In the genomic region with DNA sequence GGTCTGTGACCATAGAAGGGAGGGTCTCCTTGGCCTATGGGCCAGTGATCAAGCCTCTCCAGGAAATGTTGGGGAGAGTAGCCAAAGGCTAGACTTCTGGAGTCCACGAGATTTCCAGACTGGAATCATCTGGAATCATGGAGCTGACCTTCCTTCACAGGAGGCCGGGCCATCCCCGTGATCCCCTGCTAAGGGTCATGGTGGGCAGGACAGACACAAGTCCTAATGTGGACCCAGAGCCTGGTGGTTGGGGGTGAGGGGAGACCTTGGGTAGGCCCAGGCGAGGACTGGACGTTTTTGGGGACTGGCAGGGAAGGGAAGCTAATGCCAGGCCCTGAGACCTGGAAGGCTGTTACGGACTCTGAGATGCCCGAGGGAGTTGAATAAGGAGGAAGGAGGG, we compare ENCODE assay signal across 22 cellular contexts. TPM values are rescaled to one million over a fixed set of nuclear protein-coding genes. Genes with fewer than 3 reads are reported as not detected.
A peak's percentile ranks its signal among the peaks of the same experiment; 100 is the strongest.
DNase-seq lines count a peak whose midpoint lies in the region; ATAC-seq and TF ChIP-seq lines count a peak whose summit lies in the region.
"Had no signal": no experiment of that assay in that cellular context is flagged by ENCODE, and none has a peak within 500 bp of the region (broad histone marks: within the 10 kb centered on the region; RNA-seq: fewer than 3 reads in every experiment).

No MANE protein-coding gene starts in this region.

- TF ChIP-seq CTCF in CD14-positive monocyte (IDR thresholded peaks at IDR 0.05) (no peak), HEK293 (tag by site-specific recombination; IDR thresholded peaks at IDR 0.05) (no peak), sigmoid colon (IDR thresholded peaks at IDR 0.05) (no peak)

- H3K27me3 Mint-ChIP-seq in CD14-positive monocyte (ENCODE audit: low read depth in 3 of 3): peaks cover 28 to 57% (median 38%) of the 10 kb centered on the region in 3 donors
- H3K27me3 Mint-ChIP-seq in activated T-helper 1 cell treated with anti-CD3 and anti-CD28 coated beads, Interleukin-12 subunit alpha, Interleukin-12 subunit beta, Interleukin-2, Interleukin-4 antibody, amounts not matched to agents 30 ng/mL and 10 ng/mL and 1 ng/mL, durations not matched to agents 14 hours and 24 hours and 36 hours (ENCODE audit: insufficient read depth): peaks cover 32% of the 10 kb centered on the region

- H3K9me3 Mint-ChIP-seq in CD14-positive monocyte: peaks cover 0 to 3% (median 0%) of the 10 kb centered on the region in 7 donors
- no peaks in the 10 kb centered on the region for H3K9me3 Mint-ChIP-seq in activated T-helper 1 cell treated with anti-CD3 and anti-CD28 coated beads, Interleukin-12 subunit alpha, Interleukin-12 subunit beta, Interleukin-2, Interleukin-4 antibody, amounts not matched to agents 30 ng/mL and 10 ng/mL and 1 ng/mL, durations not matched to agents 14 hours and 24 hours and 36 hours
- H3K9me3 Mint-ChIP-seq: activated naive CD4-positive, alpha-beta T cell treated with anti-CD3 and anti-CD28 coated beads for 36 hours; activated T-cell treated with anti-CD3 and anti-CD28 coated beads, Interleukin-2, amount 50 U/mL, for 4 hours; central memory CD8-positive, alpha-beta T cell had no signal

- H3K4me1 ChIP-seq in HEK293 (ENCODE audit: control insufficient read depth, insufficient read depth, low read length): no peaks in the 10 kb centered on the region
- H3K4me1 ChIP-seq in sigmoid colon: peaks cover 0 to 8% (median 7%) of the 10 kb centered on the region in 4 donors

- no peaks in the 10 kb centered on the region for H3K4me1 Mint-ChIP-seq in CD14-positive monocyte
- H3K4me1 Mint-ChIP-seq in activated T-helper 1 cell treated with anti-CD3 and anti-CD28 coated beads, Interleukin-12 subunit alpha, Interleukin-12 subunit beta, Interleukin-2, Interleukin-4 antibody, amounts not matched to agents 30 ng/mL and 10 ng/mL and 1 ng/mL, durations not matched to agents 14 hours and 24 hours and 36 hours (ENCODE audit: low read depth): no peaks in the 10 kb centered on the region
- H3K4me1 Mint-ChIP-seq: central memory CD8-positive, alpha-beta T cell had no signal

- no peak overlapping the region for H3K27ac Mint-ChIP-seq in CD14-positive monocyte
- H3K27ac Mint-ChIP-seq in activated T-helper 1 cell treated with anti-CD3 and anti-CD28 coated beads, Interleukin-12 subunit alpha, Interleukin-12 subunit beta, Interleukin-2, Interleukin-4 antibody, amounts not matched to agents 30 ng/mL and 10 ng/mL and 1 ng/mL, durations not matched to agents 14 hours and 24 hours and 36 hours: no peak overlapping the region
- H3K27ac Mint-ChIP-seq: activated naive CD4-positive, alpha-beta T cell treated with anti-CD3 and anti-CD28 coated beads for 36 hours; progenitor cell of endocrine pancreas had no signal

- WGBS in sigmoid colon, 2 donors: 79 to 88% methylated on average over 7 of the region's 7 CpGs

- peaks cover 4 to 68% (median 42%) of the 10 kb centered on the region in 3 donors for H3K27me3 ChIP-seq in sigmoid colon
- H3K27me3 ChIP-seq: body of pancreas had no signal

- no peaks in the 10 kb centered on the region for H3K36me3 Mint-ChIP-seq in CD14-positive monocyte
- no peaks in the 10 kb centered on the region for H3K36me3 Mint-ChIP-seq in activated T-helper 1 cell treated with anti-CD3 and anti-CD28 coated beads, Interleukin-12 subunit alpha, Interleukin-12 subunit beta, Interleukin-2, Interleukin-4 antibody, amounts not matched to agents 30 ng/mL and 10 ng/mL and 1 ng/mL, durations not matched to agents 14 hours and 24 hours and 36 hours (ENCODE audit: low read depth)

- H3K4me3 ChIP-seq in HEK293 (ENCODE audit: low read depth, low read length) (no peak overlapping the region), sigmoid colon (no peak overlapping the region)
- H3K4me3 ChIP-seq: body of pancreas, hepatocyte, PC-9 had no signal

- no peak overlapping the region for H3K27ac ChIP-seq in HEK293 (ENCODE audit: extremely low read depth, low read depth, low read length)
- H3K27ac ChIP-seq in sigmoid colon: no peak overlapping the region
- H3K27ac ChIP-seq: body of pancreas, gastrocnemius medialis, hepatocyte, neutrophil, PC-9, spleen, stomach, tibial artery had no signal

- DNase-seq in CD14-positive monocyte (ENCODE audit: low spot score) (peak; percentile 39), islet precursor cell (peak; percentile 42), sigmoid colon (peak; percentile 59), NCI-H2029 (lab: John Stamatoyannopoulos, UW) (no peak)
- DNase-seq in activated T-helper 1 cell treated with anti-CD3 and anti-CD28 coated beads, Interleukin-12 subunit alpha, Interleukin-12 subunit beta, Interleukin-2, Interleukin-4 antibody, amounts not matched to agents 30 ng/mL and 10 ng/mL and 1 ng/mL, durations not matched to agents 14 hours and 24 hours and 36 hours (ENCODE audit: low spot score): no peak
- DNase-seq: activated CD4-positive, alpha-beta T cell treated with anti-CD3 and anti-CD28 coated beads for 1 hour; activated naive CD4-positive, alpha-beta T cell treated with anti-CD3 and anti-CD28 coated beads for 36 hours; activated T-cell treated with anti-CD3 and anti-CD28 coated beads, Interleukin-2, amount 50 U/mL, for 4 hours; HCEC 1CT; NCI-H2081 treated with DMSO at 0.1 percent for 48 hours; spleen had no signal

- POLR2A ChIA-PET in HEK293 (lab: Yijun Ruan, JAX): no interaction called here

- intact Hi-C loops in CD14-positive monocyte (cut with micrococcal nuclease): loop anchor here (5.0 kb wide), 2 partner anchors 274 to 1834 kb away; no protein-coding TSS in a partner anchor
- intact Hi-C loops in sigmoid colon (cut with DNase I): loop anchor here (2.0 to 5.0 kb wide), 3 partner anchors 829 to 1836 kb away; no protein-coding TSS in a partner anchor
- intact Hi-C loops in activated T-helper 1 cell treated with anti-CD3 and anti-CD28 coated beads, Interleukin-12 subunit alpha, Interleukin-12 subunit beta, Interleukin-2, Interleukin-4 antibody, amounts not matched to agents 30 ng/mL and 10 ng/mL and 1 ng/mL, durations not matched to agents 14 hours and 24 hours and 36 hours (cut with micrococcal nuclease): loop anchor here (2.0 to 5.0 kb wide), 3 partner anchors 380 to 1709 kb away; no protein-coding TSS in a partner anchor

- peak overlapping the region in 1 of 2 donors; percentile 51 for H3K4me3 Mint-ChIP-seq in CD14-positive monocyte
- no peak overlapping the region for H3K4me3 Mint-ChIP-seq in activated T-helper 1 cell treated with anti-CD3 and anti-CD28 coated beads, Interleukin-12 subunit alpha, Interleukin-12 subunit beta, Interleukin-2, Interleukin-4 antibody, amounts not matched to agents 30 ng/mL and 10 ng/mL and 1 ng/mL, durations not matched to agents 14 hours and 24 hours and 36 hours
- H3K4me3 Mint-ChIP-seq: activated naive CD4-positive, alpha-beta T cell treated with anti-CD3 and anti-CD28 coated beads for 36 hours; activated T-cell treated with anti-CD3 and anti-CD28 coated beads, Interleukin-2, amount 50 U/mL, for 4 hours; central memory CD8-positive, alpha-beta T cell had no signal

- no peak for TF ChIP-seq EP300 in sigmoid colon (IDR thresholded peaks at IDR 0.05)

- CTCF ChIA-PET in HEK293 (lab: Yijun Ruan, JAX): interaction anchor here (0.6 to 2.6 kb wide), 7 partner anchors 9 to 1822 kb away, joined by 3 to 10 read pairs (median 4); no protein-coding TSS in a partner anchor

- H3K36me3 ChIP-seq in HEK293 (ENCODE audit: control insufficient read depth in 2 of 2, insufficient read depth in 1 of 2, low read length in 2 of 2) (no peaks in the 10 kb centered on the region), sigmoid colon (no peaks in the 10 kb centered on the region)
- H3K36me3 ChIP-seq: gastrocnemius medialis, neutrophil, spleen, stomach, tibial artery had no signal

- H3K9me3 ChIP-seq in HEK293 (ENCODE audit: control insufficient read depth, insufficient read depth, low read depth, low read length): no peaks in the 10 kb centered on the region
- H3K9me3 ChIP-seq in sigmoid colon: no peaks in the 10 kb centered on the region
- H3K9me3 ChIP-seq: body of pancreas, gastrocnemius medialis, neutrophil, spleen, stomach, tibial artery had no signal

- TF ChIP-seq POLR2A in sigmoid colon (IDR thresholded peaks at IDR 0.05): no peak

- ATAC-seq in GM21515 (IDR thresholded peaks at IDR 0.05; ENCODE audit: unreplicated experiment): no peak

TF ChIP-seq in HEK293, 187 proteins besides CTCF, POLR2A, EP300 and RAD21:
- TF ChIP-seq, protein P1, sequence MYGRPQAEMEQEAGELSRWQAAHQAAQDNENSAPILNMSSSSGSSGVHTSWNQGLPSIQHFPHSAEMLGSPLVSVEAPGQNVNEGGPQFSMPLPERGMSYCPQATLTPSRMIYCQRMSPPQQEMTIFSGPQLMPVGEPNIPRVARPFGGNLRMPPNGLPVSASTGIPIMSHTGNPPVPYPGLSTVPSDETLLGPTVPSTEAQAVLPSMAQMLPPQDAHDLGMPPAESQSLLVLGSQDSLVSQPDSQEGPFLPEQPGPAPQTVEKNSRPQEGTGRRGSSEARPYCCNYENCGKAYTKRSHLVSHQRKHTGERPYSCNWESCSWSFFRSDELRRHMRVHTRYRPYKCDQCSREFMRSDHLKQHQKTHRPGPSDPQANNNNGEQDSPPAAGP (tag by site-specific recombination; IDR thresholded peaks at IDR 0.05): no peak
- TF ChIP-seq ZNF701 (tag by site-specific recombination; IDR thresholded peaks at IDR 0.05) (no peak), ZNF10 (tag by site-specific recombination; IDR thresholded peaks at IDR 0.05) (0 out of 2 replicates have a peak, but pooled peaks have one; percentile 39), ZNF155 (tag by site-specific recombination; IDR thresholded peaks at IDR 0.05) (no peak), ZNF600 (tag by site-specific recombination; IDR thresholded peaks at IDR 0.05) (peak; percentile 82), ZNF23 (tag by site-specific recombination; IDR thresholded peaks at IDR 0.05; ENCODE audit: borderline replicate concordance) (no peak)

RNA-seq across cellular contexts. Expression of a gene that starts 9.8 kb away (rescaled TPM):
- polyA plus RNA-seq in CD14-positive monocyte (not detected), sigmoid colon (1 to 10 TPM in 1 of 3 donors, not detected in 2; 1.1 TPM)
- total RNA-seq in sigmoid colon: 1 to 10 TPM in 3 of 4 donors, under 1 TPM in 1; 0.66 to 4.7 (median 1.5) TPM
- total RNA-seq in activated T-helper 1 cell treated with anti-CD3 and anti-CD28 coated beads, Interleukin-12 subunit alpha, Interleukin-12 subunit beta, Interleukin-2, Interleukin-4 antibody, amounts not matched to agents 30 ng/mL and 10 ng/mL and 1 ng/mL, durations not matched to agents 14 hours and 24 hours and 36 hours: not detected in 2 replicates
- total RNA-seq: activated naive CD4-positive, alpha-beta T cell treated with anti-CD3 and anti-CD28 coated beads for 36 hours; activated T-cell treated with anti-CD3 and anti-CD28 coated beads, Interleukin-2, amount 50 U/mL, for 4 hours; PC-9 had no signal

Comparison
In these comparisons a context has a peak if more than half of its experiments do, and no peak if none do; other contexts are left out.
1. DNase-seq: peak in CD14-positive monocyte (single experiment), islet precursor cell (single experiment) and sigmoid colon (single experiment); none in NCI-H2029 (single experiment) and activated T-helper 1 cell treated with anti-CD3 and anti-CD28 coated beads, Interleukin-12 subunit alpha, Interleukin-12 subunit beta, Interleukin-2, Interleukin-4 antibody, amounts not matched to agents 30 ng/mL and 10 ng/mL and 1 ng/mL, durations not matched to agents 14 hours and 24 hours and 36 hours (single experiment).